Comparison of ENCODE assay signal across 19 cellular contexts in the genomic region with DNA sequence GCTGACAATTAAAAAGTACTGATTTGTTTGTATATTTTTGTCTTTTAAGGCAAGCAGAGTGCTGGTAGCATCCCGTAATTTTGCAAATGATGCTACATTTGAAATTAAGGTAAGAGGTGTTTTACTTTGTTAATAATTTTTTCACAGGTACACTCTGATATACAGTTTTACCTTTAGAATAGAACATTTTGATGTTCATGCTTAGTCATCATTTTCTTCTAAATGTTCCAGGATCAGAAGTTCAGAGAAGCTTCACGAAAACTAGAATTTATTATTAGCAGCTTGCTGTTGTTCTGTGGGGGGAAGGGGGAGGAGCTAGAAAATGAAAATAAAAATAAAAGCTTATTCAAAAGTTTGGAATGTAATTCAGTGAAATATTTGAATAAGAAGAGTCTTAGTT.
"Had no signal": no experiment of that assay in that cellular context is flagged by ENCODE, and none has a peak within 500 bp of the region (broad histone marks: within the 10 kb centered on the region; RNA-seq: fewer than 3 reads in every experiment).

No MANE protein-coding gene starts in this region.

- H3K4me3 ChIP-seq: esophagus muscularis mucosa, gastrocnemius medialis, heart right ventricle, ovary, right atrium auricular region had no signal

- H3K36me3 ChIP-seq: ovary had no signal

- FAIRE-seq: small intestine had no signal

- H3K4me1 Mint-ChIP-seq: neural crest cell had no signal

- H3K9me3 ChIP-seq: esophagus muscularis mucosa, gastrocnemius medialis, heart right ventricle, ovary, right atrium auricular region had no signal

- ATAC-seq: effector memory CD8-positive, alpha-beta T cell; gastrocnemius medialis; heart right ventricle; left lobe of liver; naive thymus-derived CD4-positive, alpha-beta T cell had no signal

- H3K27ac Mint-ChIP-seq: dendritic cell treated with granulocyte-macrophage colony-stimulating factor and Interleukin-4, amounts not matched to agents 40 ng/mL and 50 ng/mL, for 4 days; naive thymus-derived CD4-positive, alpha-beta T cell had no signal

- H3K27me3 Mint-ChIP-seq: dendritic cell treated with granulocyte-macrophage colony-stimulating factor and Interleukin-4, amounts not matched to agents 40 ng/mL and 50 ng/mL, for 4 days; effector memory CD8-positive, alpha-beta T cell; naive thymus-derived CD4-positive, alpha-beta T cell had no signal

- H3K27ac ChIP-seq: epithelial cell of prostate, esophagus muscularis mucosa, gastrocnemius medialis, heart right ventricle, ovary, right atrium auricular region had no signal

- DNase-seq: effector memory CD8-positive, alpha-beta T cell; gastrocnemius medialis; heart right ventricle; hypothalamus; islet precursor cell; mammary epithelial cell; naive thymus-derived CD4-positive, alpha-beta T cell; nucleus accumbens; ovary; small intestine; stimulated activated CD4-positive, alpha-beta T cell treated with anti-CD3 and anti-CD28 coated beads, Interleukin-12 subunit alpha, Interleukin-12 subunit beta, amount 100 ng/mL, for 4 hours; stimulated activated naive CD4-positive, alpha-beta T cell; trophoblast cell had no signal

- H3K4me3 Mint-ChIP-seq: dendritic cell treated with granulocyte-macrophage colony-stimulating factor and Interleukin-4, amounts not matched to agents 40 ng/mL and 50 ng/mL, for 4 days; effector memory CD8-positive, alpha-beta T cell; naive thymus-derived CD4-positive, alpha-beta T cell; neural crest cell had no signal

- H3K27me3 ChIP-seq: esophagus muscularis mucosa, gastrocnemius medialis, heart right ventricle, ovary, right atrium auricular region had no signal

- H3K9me3 Mint-ChIP-seq: dendritic cell treated with granulocyte-macrophage colony-stimulating factor and Interleukin-4, amounts not matched to agents 40 ng/mL and 50 ng/mL, for 4 days; effector memory CD8-positive, alpha-beta T cell; neural crest cell had no signal
